24 cellular contexts compared by ENCODE assay signal in the genomic region with DNA sequence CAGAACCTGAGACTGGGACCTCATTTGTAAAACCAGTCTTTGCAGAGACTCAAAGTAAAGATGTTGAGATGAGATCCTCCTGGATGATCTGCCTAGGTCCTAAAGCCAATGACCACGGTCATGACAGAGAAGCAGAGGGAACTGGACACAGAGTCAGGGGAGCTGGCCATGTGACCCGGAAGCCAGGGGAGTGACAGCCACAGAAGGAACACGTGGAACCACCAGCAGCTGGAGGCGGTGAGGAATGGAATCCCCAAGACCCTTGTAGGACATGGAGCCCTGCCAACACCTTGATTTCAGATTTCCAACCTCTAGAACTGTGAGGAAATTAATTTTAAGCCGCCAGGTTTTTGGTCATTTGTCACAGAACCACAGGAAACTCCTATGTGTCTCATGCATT. TPM values are rescaled to one million over a fixed set of nuclear protein-coding genes. Genes with fewer than 3 reads are reported as not detected.
A peak's percentile ranks its signal among the peaks of the same experiment; 100 is the strongest.
DNase-seq lines count a peak whose midpoint lies in the region; ATAC-seq and TF ChIP-seq lines count a peak whose summit lies in the region.
"Had no signal": no experiment of that assay in that cellular context is flagged by ENCODE, and none has a peak within 500 bp of the region (broad histone marks: within the 10 kb centered on the region; RNA-seq: fewer than 3 reads in every experiment).

No MANE protein-coding gene starts in this region.

- no peaks in the 10 kb centered on the region for H3K4me1 ChIP-seq in cardiac muscle cell (ENCODE audit: low read depth)
- no peaks in the 10 kb centered on the region for H3K4me1 ChIP-seq in right cardiac atrium (ENCODE audit: control insufficient read depth, insufficient read depth, low read length)
- H3K4me1 ChIP-seq in sigmoid colon, result peaks cover 0 to 38% (median 20%) of the 10 kb centered on the region in 4 donors
- H3K4me1 ChIP-seq: BLaER1, HAP-1, pancreas, SJSA1 had no signal

- no peaks in the 10 kb centered on the region for H3K9me3 ChIP-seq in cardiac muscle cell (ENCODE audit: low read depth)
- H3K9me3 ChIP-seq in right cardiac atrium (ENCODE audit: control insufficient read depth, low read length), result no peaks in the 10 kb centered on the region
- H3K9me3 ChIP-seq in sigmoid colon, result no peaks in the 10 kb centered on the region
- H3K9me3 ChIP-seq: BLaER1, HAP-1, pancreas, SJSA1 had no signal

- peaks cover 44% of the 10 kb centered on the region for H3K36me3 Mint-ChIP-seq in neural crest cell (ENCODE audit: low read depth)

- peaks cover 3% of the 10 kb centered on the region for H3K27me3 Mint-ChIP-seq in neural crest cell (ENCODE audit: low read depth)
- H3K27me3 Mint-ChIP-seq: naive B cell, T-cell had no signal

- H3K27me3 ChIP-seq in cardiac muscle cell, result no peaks in the 10 kb centered on the region
- H3K27me3 ChIP-seq in right cardiac atrium (ENCODE audit: control insufficient read depth, insufficient read depth), result no peaks in the 10 kb centered on the region
- no peaks in the 10 kb centered on the region for H3K27me3 ChIP-seq in sigmoid colon
- H3K27me3 ChIP-seq: BLaER1, pancreas, SJSA1 had no signal

- TF ChIP-seq CTCF in cardiac muscle cell (IDR thresholded peaks at IDR 0.05; ENCODE audit: low read depth, low read length) (no peak), neural crest cell (conservative IDR thresholded peaks at IDR 0.05) (no peak), sigmoid colon (IDR thresholded peaks at IDR 0.05) (no peak)

- peak overlapping the region; percentile 27 for H3K4me3 Mint-ChIP-seq in neural crest cell
- H3K4me3 Mint-ChIP-seq: naive B cell, T-cell had no signal

- WGBS in right cardiac atrium, result 50% methylated on average over 5 of the region's 5 CpGs
- WGBS in sigmoid colon, 2 donors, result 88 to 89% methylated on average over 5 of the region's 5 CpGs

- DNase-seq in cardiac muscle cell (ENCODE audit: low read depth in 1 of 2, low spot score in 1 of 2) (no peak), right cardiac atrium (no peak), neural crest cell (ENCODE audit: low read depth, low spot score) (no peak), anterior cingulate cortex (lab: John Stamatoyannopoulos, UW) (no peak), sigmoid colon (no peak)
- no peak for DNase-seq in activated CD8-positive, alpha-beta memory T cell treated with anti-CD3 and anti-CD28 coated beads, Interleukin-2, amount 50 U/mL, for 4 hours
- DNase-seq: activated naive CD4-positive, alpha-beta T cell treated with anti-CD3 and anti-CD28 coated beads, Interleukin-2, amount 50 U/mL, for 16 hours; activated T-cell treated with anti-CD3 and anti-CD28 coated beads, Interleukin-2, amount 50 U/mL, for 1 hour; cerebellar nuclear complex; foreskin melanocyte; naive B cell; NCI-H1048; NCI-H187 treated with DMSO at 0.1 percent for 48 hours; NCI-H526 treated with DMSO at 0.1 percent for 48 hours; pancreas; stimulated activated CD8-positive, alpha-beta memory T cell treated with anti-CD3 and anti-CD28 coated beads, Interleukin-4, amount 100 ng/mL, for 48 hours; T-cell had no signal

- TF ChIP-seq POLR2A in sigmoid colon (IDR thresholded peaks at IDR 0.05), result no peak

- H3K27ac ChIP-seq in cardiac muscle cell, result peak overlapping the region; percentile 51
- H3K27ac ChIP-seq in right cardiac atrium (ENCODE audit: low read length), result no peak overlapping the region
- H3K27ac ChIP-seq in cingulate gyrus (ENCODE audit: low read depth, low read length), result peak overlapping the region; percentile 62
- no peak overlapping the region for H3K27ac ChIP-seq in sigmoid colon
- H3K27ac ChIP-seq: BLaER1, pancreas, SJSA1 had no signal

- no peak overlapping the region for H3K27ac Mint-ChIP-seq in neural crest cell (ENCODE audit: unreplicated experiment)

- peaks cover 78% of the 10 kb centered on the region for H3K36me3 ChIP-seq in cardiac muscle cell
- peaks cover 81 to 90% (median 85%) of the 10 kb centered on the region in 4 donors for H3K36me3 ChIP-seq in sigmoid colon

- peaks cover 23% of the 10 kb centered on the region for H3K4me1 Mint-ChIP-seq in neural crest cell

- TF ChIP-seq EP300 in sigmoid colon (IDR thresholded peaks at IDR 0.05), result no peak

- no peak for ATAC-seq in right cardiac atrium
- ATAC-seq: activated CD4-positive, CD25-positive, alpha-beta regulatory T cell treated with anti-CD3 and anti-CD28 coated beads, Interleukin-2, amount 50 U/mL, for 24 hours; Panc1; pancreas; sciatic nerve; T-cell had no signal

- no peaks in the 10 kb centered on the region for H3K9me3 Mint-ChIP-seq in neural crest cell
- H3K9me3 Mint-ChIP-seq: naive B cell, T-cell had no signal

- H3K4me3 ChIP-seq in cardiac muscle cell (no peak overlapping the region), right cardiac atrium (ENCODE audit: low read length) (no peak overlapping the region), sigmoid colon (no peak overlapping the region)
- H3K4me3 ChIP-seq: BLaER1, HAP-1, pancreas, SJSA1 had no signal

- intact Hi-C loops in right cardiac atrium (cut with DNase I) (no loop called here), sigmoid colon (cut with DNase I) (no loop called here)

RNA-seq across cellular contexts. Expression of gene USP22, which starts 37.0 kb away (rescaled TPM):
- total RNA-seq in cardiac muscle cell (256 and 280 TPM in 2 replicates), right cardiac atrium (100 to 1,000 TPM; 155 to 175 (median 168) TPM), neural crest cell (386 and 390 TPM in 2 replicates), sigmoid colon (10 to 100 TPM; 68.8 to 84.2 (median 83.4) TPM)
- polyA plus RNA-seq in cardiac muscle cell (153 and 182 TPM in 2 replicates), right cardiac atrium (52.2 TPM), sigmoid colon (10 to 100 TPM; 25.2 to 71.2 (median 30.1) TPM)

Comparison
In these comparisons a context has a peak if more than half of its experiments do, and no peak if none do; other contexts are left out.
1. H3K27ac ChIP-seq: peak in cardiac muscle cell (single experiment) and cingulate gyrus (single experiment); none in right cardiac atrium (single experiment) and sigmoid colon (0 of 4).